27 cellular contexts compared by ENCODE assay signal in genomic region chr12:87202189-87202588, GRCh38.
A peak's percentile ranks its signal among the peaks of the same experiment; 100 is the strongest.
DNase-seq lines count a peak whose midpoint lies in the region; ATAC-seq, FAIRE-seq and TF ChIP-seq lines count a peak whose summit lies in the region.
"Had no signal": no experiment of that assay in that cellular context is flagged by ENCODE, and none has a peak within 500 bp of the region (broad histone marks: within the 10 kb centered on the region; RNA-seq: fewer than 3 reads in every experiment).

No MANE protein-coding gene starts in this region.

- H3K27ac Mint-ChIP-seq in neural progenitor cell: no peak overlapping the region
- H3K27ac Mint-ChIP-seq in T-helper 2 cell treated with Interferon-gamma antibody and Interleukin-4, amounts not matched to agents 5 μg/mL and 100 μg/mL, for 36 hours: no peak overlapping the region
- H3K27ac Mint-ChIP-seq: B cell; CD4-positive, alpha-beta T cell; CD8-positive, alpha-beta T cell had no signal

- no peak for TF ChIP-seq RAD21 in H1 (IDR thresholded peaks at IDR 0.05 in 1 of 2, conservative IDR thresholded peaks at IDR 0.05 in 1 of 2; ENCODE audit: low read depth in 2 of 2, low read length in 2 of 2)

- H3K9ac ChIP-seq in H1 (replicated peaks in 1 of 4; ENCODE audit: extremely low read depth in 1 of 4, low read depth in 3 of 4, low read length in 3 of 4) (no peak overlapping the region), mesendoderm (ENCODE audit: low read length) (no peak overlapping the region), neural progenitor cell (no peak overlapping the region)
- H3K9ac ChIP-seq: BLaER1 treated with 17β-estradiol and CSF1 and Interleukin-3, amounts not matched to agents 10 nM and 100 nM had no signal

- no peak overlapping the region for H2BK20ac ChIP-seq in H1 (ENCODE audit: low read length)

- H3K27me3 ChIP-seq in right atrium auricular region (no peaks in the 10 kb centered on the region), H1 (replicated peaks in 1 of 4; ENCODE audit: control insufficient read depth in 3 of 4, extremely low read depth in 1 of 4, insufficient read depth in 3 of 4, low read length in 3 of 4) (peaks cover 0 to 1% (median 0%) of the 10 kb centered on the region in 4 experiments; a peak in 1 of 7 replicates), mesendoderm (ENCODE audit: insufficient read depth, low read length, poor library complexity) (no peaks in the 10 kb centered on the region), neural progenitor cell (no peaks in the 10 kb centered on the region)
- H3K27me3 ChIP-seq: BLaER1 treated with 17β-estradiol and CSF1 and Interleukin-3, amounts not matched to agents 10 nM and 100 nM had no signal

- POLR2A ChIA-PET in H1 (lab: Charles Lee; ENCODE audit: partially characterized antibody): no interaction called here

- H2BK12ac ChIP-seq in H1 (ENCODE audit: low read depth, low read length): no peak overlapping the region

- H2BK120ac ChIP-seq in H1 (replicated peaks; ENCODE audit: low read depth, low read length) (no peak overlapping the region), mesendoderm (ENCODE audit: low read depth, low read length) (no peak overlapping the region)

- H3K9me3 ChIP-seq in right atrium auricular region (peaks cover 0 to 16% of the 10 kb centered on the region in 2 donors), H1 (ENCODE audit: insufficient read depth in 2 of 2, low read depth in 1 of 2, low read length in 1 of 2) (no peaks in the 10 kb centered on the region), neural progenitor cell (ENCODE audit: low read depth) (no peaks in the 10 kb centered on the region)
- H3K9me3 ChIP-seq: A549; BLaER1 treated with 17β-estradiol and CSF1 and Interleukin-3, amounts not matched to agents 10 nM and 100 nM had no signal

- H2BK15ac ChIP-seq in H1 (ENCODE audit: low read length): no peak overlapping the region
- H2BK15ac ChIP-seq in mesendoderm (replicated peaks; ENCODE audit: low read depth): no peak overlapping the region

- ATAC-seq in Right ventricle myocardium superior (ENCODE audit: poor library complexity) (peak; percentile 60), left ventricle myocardium superior (peak; percentile 60), Right ventricle myocardium inferior (no peak)
- ATAC-seq: A549; CD8-positive, alpha-beta T cell; GM12878 had no signal

- H3K4me2 ChIP-seq in H1 (ENCODE audit: insufficient read depth in 1 of 2, low read depth in 2 of 2, low read length in 2 of 2) (no peak overlapping the region), mesendoderm (ENCODE audit: low read length) (no peak overlapping the region), neural progenitor cell (no peak overlapping the region)
- H3K4me2 ChIP-seq: A549; BLaER1 treated with 17β-estradiol and CSF1 and Interleukin-3, amounts not matched to agents 10 nM and 100 nM had no signal

- no peak for TF ChIP-seq CTCF in right atrium auricular region (IDR thresholded peaks at IDR 0.05)
- TF ChIP-seq CTCF in H1 (IDR thresholded peaks at IDR 0.05; ENCODE audit: control extremely low read depth in 1 of 3, insufficient read depth in 1 of 3, low read depth in 1 of 3, low read length in 3 of 3): no peak
- no peak for TF ChIP-seq CTCF in neural progenitor cell (IDR thresholded peaks at IDR 0.05)

- peaks cover 13% of the 10 kb centered on the region for H3K9me3 Mint-ChIP-seq in neural progenitor cell
- peaks cover 28% of the 10 kb centered on the region for H3K9me3 Mint-ChIP-seq in T-helper 2 cell treated with Interferon-gamma antibody and Interleukin-4, amounts not matched to agents 5 μg/mL and 100 μg/mL, for 36 hours

- intact Hi-C loops in Right ventricle myocardium superior (cut with DNase I) (no loop called here), left ventricle myocardium superior (cut with micrococcal nuclease) (no loop called here), Right ventricle myocardium inferior (cut with DNase I) (no loop called here)

- TF ChIP-seq POLR2A in H1 (IDR thresholded peaks at IDR 0.05; ENCODE audit: control extremely low read depth in 1 of 2, low read depth in 2 of 2, low read length in 2 of 2): no peak

- 88% methylated on average over 2 of the region's 2 CpGs; no CpG with 5 or more reads in 1 of the 2 experiments for WGBS in H1 (ENCODE audit: extremely low coverage in 1 of 2, insufficient coverage in 1 of 2, insufficient read length in 1 of 2, insufficient replicate concordance in 2 of 2, low coverage in 1 of 2, low lambda C conversion rate in 2 of 2, missing lambda C conversion rate in 1 of 2), 2 experiments
- WGBS in mesendoderm (ENCODE audit: extremely low coverage, insufficient coverage, low lambda C conversion rate): no CpG with 5 or more reads among the region's 2 CpGs

- no peak overlapping the region for H3K14ac ChIP-seq in H1 (ENCODE audit: insufficient read length)

- H4K5ac ChIP-seq in H1 (ENCODE audit: insufficient read length, low read depth, low read length): no peak overlapping the region
- no peak overlapping the region for H4K5ac ChIP-seq in mesendoderm (ENCODE audit: low read length)

- DNase-seq in Right ventricle myocardium superior: no peak
- no peak for DNase-seq in right atrium auricular region (ENCODE audit: low spot score)
- DNase-seq in left ventricle myocardium superior: no peak
- DNase-seq in Right ventricle myocardium inferior (ENCODE audit: missing footprints): no peak
- DNase-seq in H1 (ENCODE audit: low read depth in 1 of 2, low spot score in 2 of 2): no peak
- peak; percentile 65 for DNase-seq in mesendoderm
- no peak for DNase-seq in neural progenitor cell (ENCODE audit: low spot score)
- DNase-seq in T-helper 2 cell treated with Interferon-gamma antibody and Interleukin-4, amounts not matched to agents 5 μg/mL and 100 μg/mL, for 36 hours (ENCODE audit: low spot score): no peak
- DNase-seq: AML-193; CD4-positive, alpha-beta T cell; CD8-positive, alpha-beta T cell; COR-L47; DMS 273 treated with DMSO at 0.1 percent for 48 hours; DMS153; DMS53; DMS79; DND-41; EL; GDM1 had no signal

- H3K4me1 ChIP-seq in right atrium auricular region (peaks cover 0 to 13% of the 10 kb centered on the region in 2 donors), H1 (replicated peaks in 1 of 4; ENCODE audit: control insufficient read depth in 3 of 4, insufficient read depth in 4 of 4, low read length in 3 of 4) (no peaks in the 10 kb centered on the region), mesendoderm (ENCODE audit: control insufficient read depth, low read depth, low read length) (peaks cover 6% of the 10 kb centered on the region), neural progenitor cell (no peaks in the 10 kb centered on the region)
- H3K4me1 ChIP-seq: A549; BLaER1 treated with 17β-estradiol and CSF1 and Interleukin-3, amounts not matched to agents 10 nM and 100 nM had no signal

- H3K27ac ChIP-seq in right atrium auricular region: no peak overlapping the region
- no peak overlapping the region for H3K27ac ChIP-seq in H1 (ENCODE audit: low read depth, low read length)
- H3K27ac ChIP-seq in mesendoderm (ENCODE audit: low read depth, low read length): no peak overlapping the region
- H3K27ac ChIP-seq in neural progenitor cell: no peak overlapping the region
- H3K27ac ChIP-seq: 22Rv1; A549; BLaER1 treated with 17β-estradiol and CSF1 and Interleukin-3, amounts not matched to agents 10 nM and 100 nM; C4-2B had no signal

- H2AFZ ChIP-seq in H1 (ENCODE audit: low read length) (peak overlapping the region; percentile 46; the same call in 1 of the 2 replicates), neural progenitor cell (replicated peaks) (no peak overlapping the region)

- H3K18ac ChIP-seq in H1 (ENCODE audit: extremely low read depth, low read length) (no peak overlapping the region), mesendoderm (ENCODE audit: low read length) (no peak overlapping the region)

- TF ChIP-seq EP300 in H1 (IDR thresholded peaks at IDR 0.05; ENCODE audit: borderline replicate concordance in 1 of 2, low read depth in 2 of 2, low read length in 2 of 2): no peak

- H3K23ac ChIP-seq in H1 (ENCODE audit: insufficient read length): no peak overlapping the region
- no peak overlapping the region for H3K23ac ChIP-seq in mesendoderm (ENCODE audit: low read length)

- CTCF ChIA-PET in H1 (lab: Charles Lee; ENCODE audit: partially characterized antibody): no interaction called here

- H3K27me3 Mint-ChIP-seq in neural progenitor cell (ENCODE audit: insufficient read depth, low read depth): no peaks in the 10 kb centered on the region
- H3K27me3 Mint-ChIP-seq in T-helper 2 cell treated with Interferon-gamma antibody and Interleukin-4, amounts not matched to agents 5 μg/mL and 100 μg/mL, for 36 hours (ENCODE audit: low read depth): no peaks in the 10 kb centered on the region
- H3K27me3 Mint-ChIP-seq: B cell; CD4-positive, alpha-beta T cell had no signal

- FAIRE-seq in H1 (lab: Jason Lieb, UNC): no peak
- FAIRE-seq: A549, GM12878, GM12892, GM18507 had no signal

- no peak overlapping the region for H3K4me3 Mint-ChIP-seq in neural progenitor cell
- no peak overlapping the region for H3K4me3 Mint-ChIP-seq in T-helper 2 cell treated with Interferon-gamma antibody and Interleukin-4, amounts not matched to agents 5 μg/mL and 100 μg/mL, for 36 hours
- H3K4me3 Mint-ChIP-seq: B cell; CD4-positive, alpha-beta T cell; CD8-positive, alpha-beta T cell had no signal

- no peaks in the 10 kb centered on the region for H3K23me2 ChIP-seq in H1 (ENCODE audit: low read depth, low read length)

- H3K79me2 ChIP-seq in H1 (ENCODE audit: control insufficient read depth in 1 of 2, insufficient read depth in 2 of 2, low read length in 2 of 2) (no peaks in the 10 kb centered on the region), mesendoderm (ENCODE audit: control insufficient read depth, insufficient read depth, low read length) (no peaks in the 10 kb centered on the region), neural progenitor cell (ENCODE audit: low read depth) (no peaks in the 10 kb centered on the region)

- no peak overlapping the region for H4K8ac ChIP-seq in H1 (ENCODE audit: extremely low read depth, insufficient read depth, low read length)
- no peak overlapping the region for H4K8ac ChIP-seq in mesendoderm (ENCODE audit: low read depth, low read length)

- peaks cover 1% of the 10 kb centered on the region for H3K36me3 Mint-ChIP-seq in neural progenitor cell
- no peaks in the 10 kb centered on the region for H3K36me3 Mint-ChIP-seq in T-helper 2 cell treated with Interferon-gamma antibody and Interleukin-4, amounts not matched to agents 5 μg/mL and 100 μg/mL, for 36 hours (ENCODE audit: low read depth)
- H3K36me3 Mint-ChIP-seq: CD8-positive, alpha-beta T cell had no signal

- H3K79me1 ChIP-seq in H1 (ENCODE audit: low read depth, low read length) (no peaks in the 10 kb centered on the region), mesendoderm (ENCODE audit: low read length) (no peaks in the 10 kb centered on the region)

- H2AK5ac ChIP-seq in H1 (ENCODE audit: low read depth, low read length) (no peak overlapping the region), mesendoderm (ENCODE audit: low read length) (peak overlapping the region; percentile 8)

- H2BK5ac ChIP-seq in H1 (ENCODE audit: low read depth, low read length) (no peak overlapping the region), mesendoderm (ENCODE audit: low read length) (peak overlapping the region; percentile 24)

- H3K4me3 ChIP-seq in right atrium auricular region (no peak overlapping the region), H1 (ENCODE audit: extremely low read depth in 1 of 4, insufficient read depth in 2 of 4, low read depth in 3 of 4, low read length in 4 of 4) (no peak overlapping the region), mesendoderm (ENCODE audit: low read length) (no peak overlapping the region), neural progenitor cell (no peak overlapping the region)
- H3K4me3 ChIP-seq: A549; BLaER1 treated with 17β-estradiol and CSF1 and Interleukin-3, amounts not matched to agents 10 nM and 100 nM; GM12878 had no signal

- H3K4me1 Mint-ChIP-seq in neural progenitor cell: no peaks in the 10 kb centered on the region
- H3K4me1 Mint-ChIP-seq in T-helper 2 cell treated with Interferon-gamma antibody and Interleukin-4, amounts not matched to agents 5 μg/mL and 100 μg/mL, for 36 hours (ENCODE audit: low read depth): no peaks in the 10 kb centered on the region
- H3K4me1 Mint-ChIP-seq: B cell had no signal

- H3F3A ChIP-seq in neural progenitor cell (ENCODE audit: low read depth): no peaks in the 10 kb centered on the region

- no peak overlapping the region for H3K4ac ChIP-seq in H1 (replicated peaks; ENCODE audit: insufficient read length, low read depth, low read length)
- H3K4ac ChIP-seq in mesendoderm (ENCODE audit: low read depth, low read length): no peak overlapping the region

- no peak overlapping the region for H4K91ac ChIP-seq in H1 (replicated peaks; ENCODE audit: insufficient read length, low read length)

- H4K20me1 ChIP-seq in H1 (replicated peaks in 1 of 2; ENCODE audit: control insufficient read depth in 1 of 2, insufficient read depth in 2 of 2, low read length in 2 of 2) (no peaks in the 10 kb centered on the region), neural progenitor cell (ENCODE audit: low read depth) (no peaks in the 10 kb centered on the region)
- H4K20me1 ChIP-seq: BLaER1 treated with 17β-estradiol and CSF1 and Interleukin-3, amounts not matched to agents 10 nM and 100 nM had no signal

- H3K56ac ChIP-seq in H1 (replicated peaks; ENCODE audit: insufficient read length, low read depth, low read length): no peak overlapping the region
- H3K56ac ChIP-seq in mesendoderm (ENCODE audit: low read length): peak overlapping the region; percentile 40

- H3K36me3 ChIP-seq in right atrium auricular region (no peaks in the 10 kb centered on the region), H1 (ENCODE audit: control insufficient read depth in 2 of 4, insufficient read depth in 4 of 4, low read length in 3 of 4) (no peaks in the 10 kb centered on the region), mesendoderm (ENCODE audit: control insufficient read depth, insufficient read depth, low read length) (no peaks in the 10 kb centered on the region), neural progenitor cell (no peaks in the 10 kb centered on the region)
- H3K36me3 ChIP-seq: BLaER1 treated with 17β-estradiol and CSF1 and Interleukin-3, amounts not matched to agents 10 nM and 100 nM had no signal
